ENCODE assay signal across 8 cellular contexts in genomic region chr2:225640550-225640949, GRCh38.
"Had no signal": no experiment of that assay in that cellular context is flagged by ENCODE, and none has a peak within 500 bp of the region (broad histone marks: within the 10 kb centered on the region; RNA-seq: fewer than 3 reads in every experiment).

No MANE protein-coding gene starts in this region.

- ATAC-seq: GM12878 had no signal

- H3K4me3 ChIP-seq: GM12878 had no signal

- DNase-seq: GDM1, GF-D8 had no signal

- FAIRE-seq: G401.6, GM12878, GM12891, GM12892, GM18507, GM19239 had no signal
